In genomic region chr1:145901312-145902021, GRCh38 we compare ENCODE assay signal across 1 cellular context.
TF ChIP-seq lines count a peak whose summit lies in the region.

No MANE protein-coding gene starts in this region.

TF ChIP-seq in GM12878, 131 proteins besides CTCF, POLR2A, EP300 and RAD21:
- TF ChIP-seq NR2F1 (conservative IDR thresholded peaks at IDR 0.05), result peak; percentile 20; the same call in 1 of the 2 replicates
- no peak for TF ChIP-seq ZBED1 (IDR thresholded peaks at IDR 0.05; ENCODE audit: borderline replicate concordance)
- no peak for TF ChIP-seq CBX5 (IDR thresholded peaks at IDR 0.05; ENCODE audit: low read depth)
- no peak for TF ChIP-seq FOXK2 (IDR thresholded peaks at IDR 0.05)
- no peak for TF ChIP-seq RAD51 (IDR thresholded peaks at IDR 0.05)
- TF ChIP-seq ZNF622 (IDR thresholded peaks at IDR 0.05), result no peak
